In genomic region chr19:18118420-18119242, GRCh38 we compare ENCODE assay signal across 9 cellular contexts. TPM values are rescaled to one million over a fixed set of nuclear protein-coding genes. Genes with fewer than 3 reads are reported as not detected.
DNase-seq lines count a peak whose midpoint lies in the region; ATAC-seq and TF ChIP-seq lines count a peak whose summit lies in the region.
"Had no signal": no experiment of that assay in that cellular context is flagged by ENCODE, and none has a peak within 500 bp of the region (broad histone marks: within the 10 kb centered on the region; RNA-seq: fewer than 3 reads in every experiment).

No MANE protein-coding gene starts in this region.

- H4K20me1 ChIP-seq in Loucy (ENCODE audit: insufficient read depth, low read length, poor library complexity, severe bottlenecking), result no peaks in the 10 kb centered on the region

- H3K79me2 ChIP-seq in Loucy (ENCODE audit: insufficient read depth, low read length), result peaks cover 6% of the 10 kb centered on the region; the same call in 1 of the 2 replicates

- no peaks in the 10 kb centered on the region for H3K27me3 ChIP-seq in BJ (ENCODE audit: control insufficient read depth, insufficient read depth, low read length)
- H3K27me3 ChIP-seq in Loucy (ENCODE audit: insufficient read depth, low read length, poor library complexity, severe bottlenecking), result no peaks in the 10 kb centered on the region

- H3K36me3 Mint-ChIP-seq in dendritic cell treated with granulocyte-macrophage colony-stimulating factor and Interleukin-4, amounts not matched to agents 40 ng/mL and 50 ng/mL, for 4 days (ENCODE audit: low read depth), result peaks cover 68% of the 10 kb centered on the region
- no peaks in the 10 kb centered on the region for H3K36me3 Mint-ChIP-seq in natural killer cell

- no peaks in the 10 kb centered on the region for H3K27me3 Mint-ChIP-seq in dendritic cell treated with granulocyte-macrophage colony-stimulating factor and Interleukin-4, amounts not matched to agents 40 ng/mL and 50 ng/mL, for 4 days
- no peaks in the 10 kb centered on the region for H3K27me3 Mint-ChIP-seq in natural killer cell (ENCODE audit: low read depth in 2 of 2)

- no peaks in the 10 kb centered on the region for H3F3A ChIP-seq in Loucy (ENCODE audit: low read depth)

- peak overlapping the region; percentile 80 for H3K9ac ChIP-seq in Loucy (ENCODE audit: low read depth, low read length, poor library complexity, severe bottlenecking)

- H3K27ac Mint-ChIP-seq in dendritic cell treated with granulocyte-macrophage colony-stimulating factor and Interleukin-4, amounts not matched to agents 40 ng/mL and 50 ng/mL, for 4 days, result peak overlapping the region; percentile 76
- H3K27ac Mint-ChIP-seq in natural killer cell, result peak overlapping the region; percentile 91 to 99

- ATAC-seq in natural killer cell (no peak), GM19395 (IDR thresholded peaks at IDR 0.05; ENCODE audit: unreplicated experiment) (no peak)

- H3K9me3 Mint-ChIP-seq in dendritic cell treated with granulocyte-macrophage colony-stimulating factor and Interleukin-4, amounts not matched to agents 40 ng/mL and 50 ng/mL, for 4 days, result no peaks in the 10 kb centered on the region
- no peaks in the 10 kb centered on the region for H3K9me3 Mint-ChIP-seq in natural killer cell

- DNase-seq in BJ (ENCODE audit: low read depth) (no peak), natural killer cell (no peak), occipital lobe (lab: John Stamatoyannopoulos, UW) (no peak), NCI-H1105 treated with DMSO at 0.1 percent for 48 hours (lab: John Stamatoyannopoulos, UW) (no peak), KG1 (lab: John Stamatoyannopoulos, UW) (no peak)

- no peaks in the 10 kb centered on the region for H3K9me3 ChIP-seq in Loucy (ENCODE audit: insufficient read depth, low read depth, low read length)

- H3K4me1 Mint-ChIP-seq in dendritic cell treated with granulocyte-macrophage colony-stimulating factor and Interleukin-4, amounts not matched to agents 40 ng/mL and 50 ng/mL, for 4 days (ENCODE audit: low read depth), result peaks cover 65% of the 10 kb centered on the region
- peaks cover 30 to 58% of the 10 kb centered on the region in 2 donors for H3K4me1 Mint-ChIP-seq in natural killer cell

- TF ChIP-seq CTCF in BJ (IDR thresholded peaks at IDR 0.05; ENCODE audit: insufficient read depth, low read depth, low read length), result 0 out of 2 replicates have a peak, but pooled peaks have one; percentile 0
- no peak for TF ChIP-seq CTCF in Loucy (conservative IDR thresholded peaks at IDR 0.05; ENCODE audit: low read length)
- no peak for TF ChIP-seq CTCF in natural killer cell (IDR thresholded peaks at IDR 0.05)

- H3K9me2 ChIP-seq in Loucy (replicated peaks; ENCODE audit: low read depth, low read length), result no peaks in the 10 kb centered on the region

- CTCF ChIA-PET in BJ (lab: Yijun Ruan, JAX), result interaction anchor here (1.1 to 2.8 kb wide), 3 partner anchors 10 to 214 kb away, joined by 4 to 10 read pairs (median 5); no protein-coding TSS in a partner anchor

- H3K36me3 ChIP-seq in BJ (ENCODE audit: control insufficient read depth, insufficient read depth, low read length) (peaks cover 9% of the 10 kb centered on the region), Loucy (ENCODE audit: insufficient read depth, low read length) (no peaks in the 10 kb centered on the region)

- peak overlapping the region; percentile 83 for H3K4me3 Mint-ChIP-seq in dendritic cell treated with granulocyte-macrophage colony-stimulating factor and Interleukin-4, amounts not matched to agents 40 ng/mL and 50 ng/mL, for 4 days
- H3K4me3 Mint-ChIP-seq in natural killer cell, result peak overlapping the region; percentile 91

- intact Hi-C loops in dendritic cell treated with granulocyte-macrophage colony-stimulating factor and Interleukin-4, amounts not matched to agents 40 ng/mL and 50 ng/mL, for 4 days (cut with micrococcal nuclease), result loop anchor here (5.0 kb wide), 1 partner anchor 34 kb away; the partner anchor contains the start of gene PIK3R2
- intact Hi-C loops in natural killer cell (cut with micrococcal nuclease), result loop anchor here (2.0 kb wide), 1 partner anchor 34 kb away; the partner anchor contains the start of gene PIK3R2

- H3K4me1 ChIP-seq in Loucy (ENCODE audit: insufficient read depth, low read length, poor library complexity, severe bottlenecking), result peaks cover 22% of the 10 kb centered on the region

- H3K4me3 ChIP-seq in BJ (ENCODE audit: low read depth, low read length) (peak overlapping the region; percentile 60), Loucy (ENCODE audit: low read length, poor library complexity, severe bottlenecking) (peak overlapping the region; percentile 76)

- H3K4me2 ChIP-seq in Loucy (ENCODE audit: low read depth, low read length, poor library complexity, severe bottlenecking), result peak overlapping the region; percentile 86

- POLR2A ChIA-PET in BJ (lab: Charles Lee), result no interaction called here

- peak overlapping the region; percentile 93 for H2AFZ ChIP-seq in Loucy (ENCODE audit: low read length)

RNA-seq across cellular contexts. Expression of gene MAST3, which starts 21.1 kb away (rescaled TPM):
- 1.9 and 2.8 TPM in 2 replicates for polyA plus RNA-seq in BJ (2011; rRNA removed)
- 3.6 and 4.9 TPM in 2 replicates for polyA minus RNA-seq in BJ (2011; rRNA and poly(A)+ RNA removed)
- total RNA-seq in natural killer cell (100 to 1,000 TPM in 2 of 3 donors, 10 to 100 TPM in 1; 84.5 to 101 (median 101) TPM), occipital lobe (5.0 TPM)

RNA-seq across cellular contexts. Expression of gene IL12RB1, which starts 31.9 kb away (rescaled TPM):
- 0.10 and 0.13 TPM in 2 replicates for polyA plus RNA-seq in BJ (2011; rRNA removed)
- 0.21 TPM in 1 of 2 replicates, not detected in the other for polyA minus RNA-seq in BJ (2011; rRNA and poly(A)+ RNA removed)
- total RNA-seq in natural killer cell (100 to 1,000 TPM in 1 of 3 donors, 10 to 100 TPM in 2; 90.1 to 105 (median 95.7) TPM), occipital lobe (0.47 TPM)
- total RNA-seq: myocyte had no signal

RNA-seq across cellular contexts. Expression of gene PIK3R2, which starts 34.3 kb away (rescaled TPM):
- polyA plus RNA-seq in BJ (2011; rRNA removed), result 9.4 and 17.4 TPM in 2 replicates
- 12.3 and 15.0 TPM in 2 replicates for polyA minus RNA-seq in BJ (2011; rRNA and poly(A)+ RNA removed)
- total RNA-seq in natural killer cell (10 to 100 TPM; 12.3 to 26.4 (median 16.0) TPM), occipital lobe (43.5 TPM)

RNA-seq across cellular contexts. Expression of gene IFI30, which starts 55.0 kb away (rescaled TPM):
- 11.1 and 14.5 TPM in 2 replicates for polyA plus RNA-seq in BJ (2011; rRNA removed)
- polyA minus RNA-seq in BJ (2011; rRNA and poly(A)+ RNA removed), result 1.6 and 4.0 TPM in 2 replicates
- total RNA-seq in natural killer cell (100 to 1,000 TPM in 1 of 3 donors, 10 to 100 TPM in 2; 38.2 to 109 (median 89.5) TPM), occipital lobe (0.62 TPM)

Comparison
In these comparisons a context has a peak if more than half of its experiments do, and no peak if none do; other contexts are left out.
1. RNA of gene MAST3, which starts 21.1 kb away (total RNA-seq): 84.5 to 101 TPM in natural killer cell; 5.0 TPM in occipital lobe (single experiment); every median in the first group is over 10 times any median in the second.
2. RNA of gene IL12RB1, which starts 31.9 kb away (total RNA-seq): 90.1 to 105 TPM in natural killer cell; 0.47 TPM in occipital lobe (single experiment); every median in the first group is over 10 times any median in the second.